Comparison of ENCODE assay signal across 3 cellular contexts in genomic region chr1:178174539-178174938, GRCh38.
TF ChIP-seq lines count a peak whose summit lies in the region.

No MANE protein-coding gene starts in this region.

TF ChIP-seq in liver, 16 proteins besides CTCF, POLR2A, EP300 and RAD21:
- TF ChIP-seq HNF4A (conservative IDR thresholded peaks at IDR 0.05) (no peak), RXRA (IDR thresholded peaks at IDR 0.05) (no peak), NR2F2 (IDR thresholded peaks at IDR 0.05) (peak; percentile 43)

TF ChIP-seq in HepG2, 621 proteins besides CTCF, POLR2A, EP300 and RAD21:
- TF ChIP-seq MAFF (IDR thresholded peaks at IDR 0.05; ENCODE audit: low read depth, low read length), result no peak
- no peak for TF ChIP-seq RNF2 (conservative IDR thresholded peaks at IDR 0.05; ENCODE audit: low read depth)
- TF ChIP-seq ZNF101 (CRISPR knock-in tag; IDR thresholded peaks at IDR 0.05; ENCODE audit: borderline replicate concordance, low read depth), result no peak
- no peak for TF ChIP-seq ZBTB7B (CRISPR knock-in tag; IDR thresholded peaks at IDR 0.05)
- no peak for TF ChIP-seq ZBTB21 (CRISPR knock-in tag; IDR thresholded peaks at IDR 0.05)
- TF ChIP-seq ZBTB49 (CRISPR knock-in tag; IDR thresholded peaks at IDR 0.05; ENCODE audit: borderline replicate concordance), result no peak
- TF ChIP-seq MIER2 (CRISPR knock-in tag; IDR thresholded peaks at IDR 0.05), result no peak
- TF ChIP-seq NAIF1 (CRISPR knock-in tag; IDR thresholded peaks at IDR 0.05; ENCODE audit: borderline replicate concordance), result no peak

TF ChIP-seq in endothelial cell of umbilical vein, 7 proteins besides CTCF, POLR2A, EP300 and RAD21:
- TF ChIP-seq MYC (IDR thresholded peaks at IDR 0.05; ENCODE audit: low read depth, low read length) (no peak), EZH2 (IDR thresholded peaks at IDR 0.05; ENCODE audit: borderline replicate concordance, low read depth, low read length, severe bottlenecking) (no peak), MAX (IDR thresholded peaks at IDR 0.05; ENCODE audit: insufficient read depth, insufficient read length) (no peak), FOS (IDR thresholded peaks at IDR 0.05; ENCODE audit: borderline replicate concordance, insufficient read depth, low read length) (no peak), JUN (IDR thresholded peaks at IDR 0.05; ENCODE audit: borderline replicate concordance, insufficient read depth, insufficient read length, low read depth) (no peak), POLR2AphosphoS5 (IDR thresholded peaks at IDR 0.05; ENCODE audit: insufficient read depth, low read depth, low read length) (no peak)
